In the genomic region with DNA sequence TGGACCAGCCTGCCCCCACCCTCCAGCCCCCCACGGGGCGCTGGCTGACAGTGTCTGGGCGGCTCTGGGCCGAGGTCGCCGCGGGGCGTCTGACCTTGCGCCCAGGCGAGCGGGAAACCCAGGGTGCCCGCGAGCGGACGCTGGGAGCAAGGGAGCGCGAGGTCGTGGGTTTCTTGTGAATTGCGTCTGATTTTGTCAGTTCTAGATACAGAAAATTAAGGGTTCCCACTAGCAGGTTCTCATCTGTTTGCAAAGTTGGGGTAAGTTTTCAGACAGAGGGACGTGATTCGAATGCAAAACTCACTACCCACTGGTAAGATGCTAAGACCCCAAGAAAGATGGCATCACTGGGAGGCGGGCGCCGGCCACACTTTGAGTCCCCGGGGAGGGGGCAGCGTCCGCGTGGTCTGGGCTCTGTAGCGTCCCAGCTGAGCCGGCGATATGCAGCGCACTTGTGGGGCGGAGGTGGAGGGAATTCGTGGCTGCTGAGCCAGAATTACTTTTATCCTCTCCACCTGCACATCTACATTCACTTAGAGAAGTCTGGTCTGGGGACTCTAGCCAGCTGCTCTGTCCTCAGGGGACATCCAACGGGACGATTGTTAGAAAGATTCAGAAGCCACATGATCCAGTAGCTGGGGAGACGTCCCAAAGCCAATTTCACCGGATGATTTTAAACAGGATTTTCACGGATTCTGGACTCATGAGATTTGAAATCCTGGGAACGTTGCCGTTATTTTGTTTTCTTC, we compare ENCODE assay signal across 8 cellular contexts. TPM values are rescaled to one million over a fixed set of nuclear protein-coding genes. Genes with fewer than 3 reads are reported as not detected.
A peak's percentile ranks its signal among the peaks of the same experiment; 100 is the strongest.
DNase-seq lines count a peak whose midpoint lies in the region; ATAC-seq and TF ChIP-seq lines count a peak whose summit lies in the region.

No MANE protein-coding gene starts in this region.

- peaks cover 7% of the 10 kb centered on the region for H3K4me1 Mint-ChIP-seq in Calu3 (ENCODE audit: low read depth, unreplicated experiment)

- H3K4me3 ChIP-seq in Jurkat, Clone E6-1 (ENCODE audit: low read length), result peak overlapping the region; percentile 55

- no peaks in the 10 kb centered on the region for H3K36me3 Mint-ChIP-seq in Calu3 (ENCODE audit: insufficient read depth, unreplicated experiment)
- peaks cover 4 to 17% of the 10 kb centered on the region in 2 donors for H3K36me3 Mint-ChIP-seq in activated naive CD4-positive, alpha-beta T cell treated with anti-CD3 and anti-CD28 coated beads, Interleukin-2, amount 50 U/mL, for 72 hours

- ATAC-seq in GM21515 (IDR thresholded peaks at IDR 0.05; ENCODE audit: unreplicated experiment) (peak; percentile 28), left cardiac atrium (peak; percentile 64 to 75), HG03457 (IDR thresholded peaks at IDR 0.05; ENCODE audit: unreplicated experiment) (no peak)
- peak; percentile 24 to 26 for ATAC-seq in activated naive CD4-positive, alpha-beta T cell treated with anti-CD3 and anti-CD28 coated beads, Interleukin-2, amount 50 U/mL, for 72 hours

- H3K9me3 Mint-ChIP-seq in Calu3 (ENCODE audit: low read depth, unreplicated experiment), result no peaks in the 10 kb centered on the region
- H3K9me3 Mint-ChIP-seq in activated naive CD4-positive, alpha-beta T cell treated with anti-CD3 and anti-CD28 coated beads, Interleukin-2, amount 50 U/mL, for 72 hours, result peaks cover 4 to 15% of the 10 kb centered on the region in 2 donors

- intact Hi-C loops in Calu3 (cut with micrococcal nuclease; ENCODE audit: unreplicated experiment) (no loop called here), left cardiac atrium (cut with DNase I) (loop anchor here in 1 of 2 donors (5.0 to 10.0 kb wide), 2 partner anchors 33 to 65 kb away; a partner anchor contains a TSS)

- H3K27ac Mint-ChIP-seq in Calu3 (ENCODE audit: unreplicated experiment), result no peak overlapping the region
- no peak overlapping the region for H3K27ac Mint-ChIP-seq in activated naive CD4-positive, alpha-beta T cell treated with anti-CD3 and anti-CD28 coated beads, Interleukin-2, amount 50 U/mL, for 72 hours

- no TSS peak for BruUV-seq in Calu3 (replicated peaks; lab: Mats Ljungman, UMichigan)

- peak overlapping the region; percentile 55 for H3K4me3 Mint-ChIP-seq in Calu3 (ENCODE audit: low read depth, unreplicated experiment)

- DNase-seq in Calu3 (no peak), left cardiac atrium (peak; percentile 45), pons (ENCODE audit: low spot score) (peak; percentile 47), MV-4-11 (lab: John Stamatoyannopoulos, UW) (no peak)
- no peak for DNase-seq in Jurkat, Clone E6-1 (ENCODE audit: low read depth, low spot score)
- DNase-seq in activated naive CD4-positive, alpha-beta T cell treated with anti-CD3 and anti-CD28 coated beads, Interleukin-2, amount 50 U/mL, for 72 hours (ENCODE audit: low spot score in 2 of 2), result peak in 1 of 2 donors; percentile 11

- CTCF ChIA-PET in Calu3 (lab: Charles Lee), result no interaction called here

- peaks cover 69% of the 10 kb centered on the region for H3K27me3 Mint-ChIP-seq in Calu3 (ENCODE audit: unreplicated experiment)

- no peak for TF ChIP-seq CTCF in Calu3 (IDR thresholded peaks at IDR 0.05; ENCODE audit: unreplicated experiment)

RNA-seq across cellular contexts. Expression of a gene that starts 1.0 kb away (rescaled TPM):
- total RNA-seq in Calu3 (2022) (not detected in 2 replicates), left cardiac atrium (10 to 100 TPM; 35.9 to 41.8 TPM)
- polyA plus RNA-seq in Jurkat, Clone E6-1 (2012; ENCODE audit: insufficient read depth, insufficient read length), result 1.1 TPM
- total RNA-seq in activated naive CD4-positive, alpha-beta T cell treated with anti-CD3 and anti-CD28 coated beads, Interleukin-2, amount 50 U/mL, for 72 hours, result 1 to 10 TPM; 1.4 to 3.3 TPM

RNA-seq across cellular contexts. Expression of a gene that starts 32.8 kb away (rescaled TPM):
- total RNA-seq in Calu3 (2022) (20.0 and 20.6 TPM in 2 replicates), left cardiac atrium (10 to 100 TPM; 37.8 to 39.9 TPM)
- 109 TPM for polyA plus RNA-seq in Jurkat, Clone E6-1 (2012; ENCODE audit: insufficient read depth, insufficient read length)
- total RNA-seq in activated naive CD4-positive, alpha-beta T cell treated with anti-CD3 and anti-CD28 coated beads, Interleukin-2, amount 50 U/mL, for 72 hours, result 10 to 100 TPM; 43.0 to 66.3 TPM

Comparison
In these comparisons a context has a peak if more than half of its experiments do, and no peak if none do; other contexts are left out.
1. DNase-seq: peak in left cardiac atrium (single experiment) and pons (single experiment); none in Calu3 (single experiment), Jurkat, Clone E6-1 (single experiment) and MV-4-11 (single experiment).
2. RNA of a gene that starts 1.0 kb away (total RNA-seq): 35.9 to 41.8 TPM in left cardiac atrium; 1.4 to 3.3 TPM in activated naive CD4-positive, alpha-beta T cell treated with anti-CD3 and anti-CD28 coated beads, Interleukin-2, amount 50 U/mL, for 72 hours and not detected in Calu3; every median in the first group is over 4 times any median in the second.